Comparison of ENCODE assay signal across 8 cellular contexts in genomic region chr13:77326905-77327604, GRCh38. TPM values are rescaled to one million over a fixed set of nuclear protein-coding genes. Genes with fewer than 3 reads are reported as not detected.
DNase-seq lines count a peak whose midpoint lies in the region; ATAC-seq, FAIRE-seq and TF ChIP-seq lines count a peak whose summit lies in the region.

Gene MYCBP2 (minus strand): TSS chr13:77327094. CDS start chr13:77326775, 319 bp downstream.

- no peaks in the 10 kb centered on the region for H3K27me3 ChIP-seq in heart right ventricle
- no peaks in the 10 kb centered on the region for H3K27me3 ChIP-seq in upper lobe of right lung

- peak; percentile 79 for DNase-seq in GM12892 (ENCODE audit: insufficient read length)
- peak; percentile 98 for DNase-seq in NCI-H146 treated with DMSO at 0.1 percent for 48 hours (lab: John Stamatoyannopoulos, UW; ENCODE audit: unreplicated experiment)
- DNase-seq in amniotic epithelial cell (ENCODE audit: low read depth): peak; percentile 98
- peak; percentile 96 to 98 for DNase-seq in heart right ventricle
- peak; percentile 88 to 99 (median 93) for DNase-seq in posterior cingulate gyrus
- peak; percentile 98 for DNase-seq in upper lobe of right lung

- H3K4me3 ChIP-seq in heart right ventricle (peak within 1 kb of the TSS; percentile 80 to 99 (median 92)), upper lobe of right lung (peak within 1 kb of the TSS; percentile 90)

- peak; percentile 99 for FAIRE-seq in GM12892 (lab: Jason Lieb, UNC)

- peak within 1 kb of the TSS; percentile 73 to 95 (median 91) for H3K27ac ChIP-seq in heart right ventricle
- H3K27ac ChIP-seq in upper lobe of right lung: peak within 1 kb of the TSS; percentile 90

- ATAC-seq in HG02870 (IDR thresholded peaks at IDR 0.05; ENCODE audit: unreplicated experiment) (peak; percentile 43), heart right ventricle (peak; percentile 94 to 98 (median 97)), upper lobe of right lung (peak; percentile 97)

- TF ChIP-seq CTCF in heart right ventricle (IDR thresholded peaks at IDR 0.05) (peak in 1 of 9 donors; percentile 5), upper lobe of right lung (IDR thresholded peaks at IDR 0.05) (no peak)

- H3K4me1 ChIP-seq in heart right ventricle: peaks cover 4 to 56% (median 49%) of the 10 kb centered on the region in 9 donors
- peaks cover 39% of the 10 kb centered on the region for H3K4me1 ChIP-seq in upper lobe of right lung

- intact Hi-C loops in T-helper 1 cell treated with Interleukin-12 subunit alpha and Interleukin-12 subunit beta and Interleukin-4 antibody, amounts not matched to agents 30 ng/mL and 1 ng/mL, for 36 hours (cut with micrococcal nuclease): loop anchor here (1.0 to 5.0 kb wide), 7 partner anchors 426 to 2000 kb away; partner anchors contain the start of genes OBI1 and UCHL3
- intact Hi-C loops in heart right ventricle (cut with DNase I): loop anchor here in 4 of 10 donors (5.0 to 10.0 kb wide), 4 partner anchors 45 to 300 kb away; partner anchors contain the start of gene FBXL3 (in 1 of the 4)
- intact Hi-C loops in posterior cingulate gyrus (cut with DNase I): loop anchor here (5.0 kb wide), 3 partner anchors 150 to 370 kb away; partner anchors contain the start of genes FBXL3 and SLAIN1
- intact Hi-C loops in upper lobe of right lung (cut with DNase I): no loop called here

- TF ChIP-seq POLR2A in GM12892 (IDR thresholded peaks at IDR 0.05; ENCODE audit: low read depth, low read length): peak; percentile 77; the same call in 1 of the 2 replicates

- H3K9me3 ChIP-seq in heart right ventricle: no peaks in the 10 kb centered on the region
- H3K9me3 ChIP-seq in upper lobe of right lung: no peaks in the 10 kb centered on the region

- 2% methylated on average over 27 to 34 of the region's 35 CpGs for WGBS in heart right ventricle, 2 donors

- H3K36me3 ChIP-seq in heart right ventricle (no peaks in the 10 kb centered on the region), upper lobe of right lung (no peaks in the 10 kb centered on the region)

RNA-seq across cellular contexts. Expression of gene MYCBP2, which starts in this region (rescaled TPM):
- 57.9 TPM for polyA plus RNA-seq in GM12892 (2012; ENCODE audit: missing spikeins)
- 113 and 119 TPM in 2 replicates for total RNA-seq in T-helper 1 cell treated with Interleukin-12 subunit alpha and Interleukin-12 subunit beta and Interleukin-4 antibody, amounts not matched to agents 30 ng/mL and 1 ng/mL, for 36 hours
- total RNA-seq in heart right ventricle: 10 to 100 TPM; 39.2 to 70.7 (median 54.3) TPM
- 10 to 100 TPM; 18.6 to 28.1 TPM for polyA plus RNA-seq in heart right ventricle
- 94.2 TPM for total RNA-seq in upper lobe of right lung

Comparison
In these comparisons a context has a peak if more than half of its experiments do, and no peak if none do; other contexts are left out.
1. Peak in every context shown above with its lines: DNase-seq, ATAC-seq, H3K4me3 ChIP-seq and H3K27ac ChIP-seq.
2. ATAC-seq: peak in every context shown above with its lines; median percentile 97 in heart right ventricle; 97 in upper lobe of right lung; 43 in HG02870.